In the genomic region with DNA sequence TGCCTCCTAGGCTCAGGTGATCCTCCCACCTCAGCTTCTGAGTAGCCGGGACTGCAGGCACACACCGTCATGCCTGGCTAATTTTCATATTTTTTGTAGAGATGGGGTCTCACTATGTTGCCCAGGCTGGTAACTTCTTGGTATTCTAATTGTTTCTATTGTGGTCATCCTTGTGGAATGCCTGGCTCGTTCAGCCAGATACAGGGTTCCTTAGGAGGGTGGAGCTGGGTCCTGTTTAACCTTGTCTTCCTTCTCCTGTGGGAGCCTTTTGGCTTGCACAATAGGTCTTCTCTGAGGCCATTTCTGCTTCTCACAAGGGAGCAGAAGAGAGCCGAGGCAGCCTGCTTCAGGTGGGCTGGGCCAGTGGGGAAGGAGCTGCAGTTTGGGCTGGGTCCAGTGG, we compare ENCODE assay signal across 10 cellular contexts. TPM values are rescaled to one million over a fixed set of nuclear protein-coding genes. Genes with fewer than 3 reads are reported as not detected.
DNase-seq lines count a peak whose midpoint lies in the region; ATAC-seq and TF ChIP-seq lines count a peak whose summit lies in the region.
"Had no signal": no experiment of that assay in that cellular context is flagged by ENCODE, and none has a peak within 500 bp of the region (broad histone marks: within the 10 kb centered on the region; RNA-seq: fewer than 3 reads in every experiment).

No MANE protein-coding gene starts in this region.

- H3K4me1 ChIP-seq in mucosa of descending colon (ENCODE audit: low read depth): peaks cover 22% of the 10 kb centered on the region
- peaks cover 87% of the 10 kb centered on the region for H3K4me1 ChIP-seq in vagina

- H3K4me3 ChIP-seq in mucosa of descending colon: no peak overlapping the region
- no peak overlapping the region for H3K4me3 ChIP-seq in vagina

- TF ChIP-seq CTCF in mucosa of descending colon (IDR thresholded peaks at IDR 0.05): no peak
- TF ChIP-seq CTCF in vagina (IDR thresholded peaks at IDR 0.05): no peak

- no peaks in the 10 kb centered on the region for H3K9me3 Mint-ChIP-seq in dendritic cell treated with granulocyte-macrophage colony-stimulating factor and Interleukin-4, amounts not matched to agents 40 ng/mL and 50 ng/mL, for 4 days

- peak; percentile 13 for ATAC-seq in Right ventricle myocardium superior (ENCODE audit: poor library complexity)
- no peak for ATAC-seq in Right ventricle myocardium inferior
- ATAC-seq in mucosa of descending colon: peak; percentile 18

- H3K27ac Mint-ChIP-seq in dendritic cell treated with granulocyte-macrophage colony-stimulating factor and Interleukin-4, amounts not matched to agents 40 ng/mL and 50 ng/mL, for 4 days: peak overlapping the region; percentile 84

- H3K36me3 Mint-ChIP-seq in dendritic cell treated with granulocyte-macrophage colony-stimulating factor and Interleukin-4, amounts not matched to agents 40 ng/mL and 50 ng/mL, for 4 days (ENCODE audit: low read depth): peaks cover 100% of the 10 kb centered on the region

- peak overlapping the region; percentile 85 for H3K27ac ChIP-seq in vagina
- H3K27ac ChIP-seq: C4-2B had no signal

- H3K36me3 ChIP-seq in mucosa of descending colon (ENCODE audit: low read depth) (no peaks in the 10 kb centered on the region), vagina (peaks cover 0 to 31% of the 10 kb centered on the region in 2 donors)

- no peaks in the 10 kb centered on the region for H3K9me3 ChIP-seq in mucosa of descending colon
- no peaks in the 10 kb centered on the region for H3K9me3 ChIP-seq in vagina

- no peak overlapping the region for H3K4me3 Mint-ChIP-seq in dendritic cell treated with granulocyte-macrophage colony-stimulating factor and Interleukin-4, amounts not matched to agents 40 ng/mL and 50 ng/mL, for 4 days

- intact Hi-C loops in Right ventricle myocardium superior (cut with DNase I) (no loop called here), Right ventricle myocardium inferior (cut with DNase I) (loop anchor here (10.0 kb wide), 1 partner anchor 127 kb away; the partner anchor contains the start of gene SPG21), mucosa of descending colon (cut with DNase I, micrococcal nuclease) (no loop called here), vagina (cut with DNase I) (no loop called here), posterior cingulate gyrus (cut with DNase I) (loop anchor here (2.0 kb wide), 1 partner anchor 17 kb away; the partner anchor contains the start of gene PLEKHO2)
- intact Hi-C loops in dendritic cell treated with granulocyte-macrophage colony-stimulating factor and Interleukin-4, amounts not matched to agents 40 ng/mL and 50 ng/mL, for 4 days (cut with micrococcal nuclease): no loop called here

- TF ChIP-seq POLR2A in vagina (IDR thresholded peaks at IDR 0.05): no peak

- no peaks in the 10 kb centered on the region for H3K27me3 ChIP-seq in vagina

- DNase-seq in Right ventricle myocardium superior: peak; percentile 43
- DNase-seq in Right ventricle myocardium inferior (ENCODE audit: missing footprints): no peak
- DNase-seq in mucosa of descending colon: no peak
- DNase-seq in vagina (ENCODE audit: extremely low spot score in 2 of 2): no peak
- DNase-seq in activated CD4-positive, alpha-beta T cell treated with anti-CD3 and anti-CD28 coated beads for 4 hours: no peak
- DNase-seq in posterior cingulate gyrus: no peak
- DNase-seq in occipital lobe (lab: John Stamatoyannopoulos, UW): no peak
- DNase-seq: GOT3 had no signal

- peaks cover 92% of the 10 kb centered on the region for H3K4me1 Mint-ChIP-seq in dendritic cell treated with granulocyte-macrophage colony-stimulating factor and Interleukin-4, amounts not matched to agents 40 ng/mL and 50 ng/mL, for 4 days (ENCODE audit: low read depth)

- H3K27me3 Mint-ChIP-seq in dendritic cell treated with granulocyte-macrophage colony-stimulating factor and Interleukin-4, amounts not matched to agents 40 ng/mL and 50 ng/mL, for 4 days: no peaks in the 10 kb centered on the region

RNA-seq across cellular contexts. Expression of gene PLEKHO2, which starts 15.7 kb away (rescaled TPM):
- total RNA-seq in Right ventricle myocardium superior: 9.1 TPM
- total RNA-seq in Right ventricle myocardium inferior: 10.4 TPM
- 10 to 100 TPM in 2 of 3 donors, 1 to 10 TPM in 1; 5.8 to 38.9 (median 15.9) TPM for total RNA-seq in mucosa of descending colon
- total RNA-seq in vagina: 34.9 TPM
- 6.7 TPM for total RNA-seq in occipital lobe

RNA-seq across cellular contexts. Expression of gene PIF1, which starts 32.0 kb away (rescaled TPM):
- total RNA-seq in Right ventricle myocardium superior (0.35 TPM), Right ventricle myocardium inferior (0.73 TPM), mucosa of descending colon (10 to 100 TPM in 1 of 3 donors, 1 to 10 TPM in 2; 2.6 to 10.4 (median 5.0) TPM), vagina (6.6 TPM), occipital lobe (0.47 TPM)

RNA-seq across cellular contexts. Expression of gene ANKDD1A, which starts 54.3 kb away (rescaled TPM):
- total RNA-seq in Right ventricle myocardium superior: 1.4 TPM
- 1.1 TPM for total RNA-seq in Right ventricle myocardium inferior
- 1 to 10 TPM; 1.4 to 6.7 (median 1.6) TPM for total RNA-seq in mucosa of descending colon
- total RNA-seq in vagina: 17.7 TPM
- total RNA-seq in occipital lobe: 15.6 TPM

Comparison
In these comparisons a context has a peak if more than half of its experiments do, and no peak if none do; other contexts are left out.
1. intact Hi-C loops: an anchor here in Right ventricle myocardium inferior (10.0 kb wide) and posterior cingulate gyrus (2.0 kb wide); none called in Right ventricle myocardium superior, dendritic cell treated with granulocyte-macrophage colony-stimulating factor and Interleukin-4, amounts not matched to agents 40 ng/mL and 50 ng/mL, for 4 days, mucosa of descending colon and vagina.